8 cellular contexts compared by ENCODE assay signal in genomic region chrX:36898301-36898700, GRCh38.
DNase-seq lines count a peak whose midpoint lies in the region; ATAC-seq and TF ChIP-seq lines count a peak whose summit lies in the region.

No MANE protein-coding gene starts in this region.

- WGBS in hepatocyte (ENCODE audit: low lambda C conversion rate, missing lambda C conversion rate) = 45% methylated on average over 3 of the region's 3 CpGs
- WGBS in spleen, 5 donors = 47 to 54% (median 51%) methylated on average over 3 of the region's 3 CpGs

- H3K4me1 ChIP-seq in hepatocyte (ENCODE audit: insufficient read depth) = no peaks in the 10 kb centered on the region
- H3K4me1 ChIP-seq in spleen = no peaks in the 10 kb centered on the region

- no peak overlapping the region for H2AFZ ChIP-seq in hepatocyte

- no peak overlapping the region for H3K4me2 ChIP-seq in hepatocyte

- H3K9me3 Mint-ChIP-seq in Calu3 (ENCODE audit: low read depth, unreplicated experiment) = no peaks in the 10 kb centered on the region
- no peaks in the 10 kb centered on the region for H3K9me3 Mint-ChIP-seq in activated T-cell treated with anti-CD3 and anti-CD28 coated beads, Interleukin-2, amount 50 U/mL, for 4 hours

- no peak overlapping the region for H3K27ac Mint-ChIP-seq in Calu3 (ENCODE audit: unreplicated experiment)

- H3K4me3 ChIP-seq in hepatocyte (no peak overlapping the region), spleen (no peak overlapping the region)

- H3K9me3 ChIP-seq in hepatocyte (ENCODE audit: low read depth) = no peaks in the 10 kb centered on the region
- no peaks in the 10 kb centered on the region for H3K9me3 ChIP-seq in spleen

- ATAC-seq in GM19467 (IDR thresholded peaks at IDR 0.05; ENCODE audit: unreplicated experiment) = peak; percentile 81
- ATAC-seq in activated T-cell treated with anti-CD3 and anti-CD28 coated beads, Interleukin-2, amount 50 U/mL, for 4 hours = no peak
- ATAC-seq in HG02884 (IDR thresholded peaks at IDR 0.05; ENCODE audit: unreplicated experiment) = no peak

- H3K27me3 ChIP-seq in hepatocyte (no peaks in the 10 kb centered on the region), spleen (replicated peaks in 1 of 7) (no peaks in the 10 kb centered on the region)

- H3K4me3 Mint-ChIP-seq in Calu3 (ENCODE audit: low read depth, unreplicated experiment) = no peak overlapping the region
- H3K4me3 Mint-ChIP-seq in activated T-cell treated with anti-CD3 and anti-CD28 coated beads, Interleukin-2, amount 50 U/mL, for 4 hours = no peak overlapping the region

- TF ChIP-seq POLR2A in spleen (IDR thresholded peaks at IDR 0.05) = no peak

- H3K36me3 ChIP-seq in hepatocyte (replicated peaks; ENCODE audit: insufficient read depth, low read depth) = no peaks in the 10 kb centered on the region
- no peaks in the 10 kb centered on the region for H3K36me3 ChIP-seq in spleen

- intact Hi-C loops in Calu3 (cut with micrococcal nuclease; ENCODE audit: unreplicated experiment) (no loop called here), spleen (cut with DNase I; ENCODE audit: low total_unique reads) (no loop called here)

- H3K79me2 ChIP-seq in hepatocyte = no peaks in the 10 kb centered on the region

- H3K4me1 Mint-ChIP-seq in Calu3 (ENCODE audit: low read depth, unreplicated experiment) = no peaks in the 10 kb centered on the region
- H3K4me1 Mint-ChIP-seq in activated T-cell treated with anti-CD3 and anti-CD28 coated beads, Interleukin-2, amount 50 U/mL, for 4 hours (ENCODE audit: low read depth) = no peaks in the 10 kb centered on the region

- BruUV-seq in Calu3 (replicated peaks; lab: Mats Ljungman, UMichigan) = no TSS peak

- no peak for DNase-seq in Calu3
- DNase-seq in NCI-H82 (lab: John Stamatoyannopoulos, UW) = peak; percentile 59
- DNase-seq in hepatocyte (ENCODE audit: low spot score) = peak; percentile 44
- no peak for DNase-seq in activated T-cell treated with anti-CD3 and anti-CD28 coated beads, Interleukin-2, amount 50 U/mL, for 4 hours
- DNase-seq in cortex of kidney (lab: John Stamatoyannopoulos, UW) = no peak
- DNase-seq in spleen = no peak

- TF ChIP-seq CTCF in Calu3 (IDR thresholded peaks at IDR 0.05; ENCODE audit: unreplicated experiment) = peak; percentile 42
- TF ChIP-seq CTCF in hepatocyte (IDR thresholded peaks at IDR 0.05; ENCODE audit: poor library complexity) = peak; percentile 54
- TF ChIP-seq CTCF in spleen (IDR thresholded peaks at IDR 0.05 in 8 of 11, conservative IDR thresholded peaks at IDR 0.05 in 3 of 11) = peak in 2 of 11 experiments; percentile 17 to 23

- H3K36me3 Mint-ChIP-seq in Calu3 (ENCODE audit: insufficient read depth, unreplicated experiment) = no peaks in the 10 kb centered on the region
- H3K36me3 Mint-ChIP-seq in activated T-cell treated with anti-CD3 and anti-CD28 coated beads, Interleukin-2, amount 50 U/mL, for 4 hours (ENCODE audit: insufficient read depth) = no peaks in the 10 kb centered on the region

- H4K20me1 ChIP-seq in hepatocyte (ENCODE audit: insufficient read depth, poor library complexity, severe bottlenecking) = no peaks in the 10 kb centered on the region

- no peaks in the 10 kb centered on the region for H3K27me3 Mint-ChIP-seq in Calu3 (ENCODE audit: unreplicated experiment)
- H3K27me3 Mint-ChIP-seq in activated T-cell treated with anti-CD3 and anti-CD28 coated beads, Interleukin-2, amount 50 U/mL, for 4 hours (ENCODE audit: low read depth) = no peaks in the 10 kb centered on the region

- no peak overlapping the region for H3K27ac ChIP-seq in hepatocyte
- no peak overlapping the region for H3K27ac ChIP-seq in spleen

- CTCF ChIA-PET in Calu3 (lab: Charles Lee) = no interaction called here

- H3K9me2 ChIP-seq in hepatocyte (replicated peaks; ENCODE audit: insufficient read depth) = no peaks in the 10 kb centered on the region

Comparison
In these comparisons a context has a peak if more than half of its experiments do, and no peak if none do; other contexts are left out.
1. DNase-seq: peak in NCI-H82 (single experiment) and hepatocyte (single experiment); none in Calu3 (single experiment), activated T-cell treated with anti-CD3 and anti-CD28 coated beads, Interleukin-2, amount 50 U/mL, for 4 hours (single experiment), cortex of kidney (single experiment) and spleen (single experiment).